ENCODE assay signal across 8 cellular contexts in the genomic region with DNA sequence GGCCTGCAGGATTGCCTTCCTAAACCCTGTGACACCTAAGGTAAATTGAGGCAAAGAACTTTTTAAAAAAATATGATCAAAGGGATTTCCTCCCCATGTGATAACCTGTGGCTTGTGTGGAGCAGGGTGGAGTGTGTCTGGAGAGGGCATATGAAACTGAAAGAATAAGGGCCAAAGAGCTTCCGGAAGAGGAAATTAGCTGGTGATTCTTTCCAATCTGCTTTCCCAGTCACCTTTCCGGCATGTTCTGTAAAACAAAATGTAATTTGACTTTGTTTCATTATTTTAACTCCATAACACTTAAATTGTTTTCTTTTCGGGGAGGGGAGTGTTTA. TPM values are rescaled to one million over a fixed set of nuclear protein-coding genes. Genes with fewer than 3 reads are reported as not detected.
A peak's percentile ranks its signal among the peaks of the same experiment; 100 is the strongest.
DNase-seq lines count a peak whose midpoint lies in the region; ATAC-seq and TF ChIP-seq lines count a peak whose summit lies in the region.

No MANE protein-coding gene starts in this region.

- H3K27ac ChIP-seq in RWPE1 (peak overlapping the region; percentile 96), ectodermal cell (ENCODE audit: insufficient read depth, low read depth, low read length, poor library complexity, severe bottlenecking) (peak overlapping the region; percentile 93), vagina (peak overlapping the region; percentile 92)

- peak overlapping the region; percentile 95 for H3K27ac Mint-ChIP-seq in mesothelial cell of epicardium

- WGBS in ectodermal cell, 2 experiments, result 0% methylated on average over 1 of the region's 3 CpGs; no CpG with 5 or more reads in 1 of the 2 experiments

- POLR2A ChIA-PET in RWPE1 (lab: Yijun Ruan, JAX; ENCODE audit: low non-redundant PET), result no interaction called here

- H3K27me3 ChIP-seq in ectodermal cell (ENCODE audit: control insufficient read depth, insufficient read depth, low read length, poor library complexity, severe bottlenecking) (no peaks in the 10 kb centered on the region), vagina (no peaks in the 10 kb centered on the region)

- H3K27me3 Mint-ChIP-seq in mesothelial cell of epicardium (ENCODE audit: low read depth), result no peaks in the 10 kb centered on the region

- CTCF ChIA-PET in RWPE1 (lab: Yijun Ruan, JAX), result no interaction called here

- no peaks in the 10 kb centered on the region for H3K9me3 ChIP-seq in ectodermal cell (ENCODE audit: control insufficient read depth, low read length)
- no peaks in the 10 kb centered on the region for H3K9me3 ChIP-seq in vagina

- H3K36me3 ChIP-seq in ectodermal cell (ENCODE audit: control insufficient read depth, insufficient read depth, low read length) (no peaks in the 10 kb centered on the region), vagina (no peaks in the 10 kb centered on the region)

- H3K36me3 Mint-ChIP-seq in mesothelial cell of epicardium, result peaks cover 2% of the 10 kb centered on the region

- peak overlapping the region; percentile 60 for H3K4me3 ChIP-seq in ectodermal cell (ENCODE audit: insufficient read depth, low read depth, low read length)
- H3K4me3 ChIP-seq in vagina, result peak overlapping the region; percentile 63 to 66

- TF ChIP-seq CTCF in RWPE1 (conservative IDR thresholded peaks at IDR 0.05; ENCODE audit: low read depth), result no peak
- TF ChIP-seq CTCF in mesothelial cell of epicardium (IDR thresholded peaks at IDR 0.05; ENCODE audit: unreplicated experiment), result no peak
- TF ChIP-seq CTCF in vagina (IDR thresholded peaks at IDR 0.05), result no peak

- peaks cover 10% of the 10 kb centered on the region for H3K4me1 Mint-ChIP-seq in mesothelial cell of epicardium

- ATAC-seq in GM19395 (IDR thresholded peaks at IDR 0.05; ENCODE audit: unreplicated experiment), result peak; percentile 52
- peak; percentile 53 for ATAC-seq in HG03354 (IDR thresholded peaks at IDR 0.05; ENCODE audit: poor library complexity, severe bottlenecking, unreplicated experiment)

- no peak for TF ChIP-seq POLR2A in vagina (IDR thresholded peaks at IDR 0.05)

- DNase-seq in DMS53 (lab: John Stamatoyannopoulos, UW), result peak; percentile 81
- DNase-seq in RWPE1 (ENCODE audit: low spot score), result no peak
- DNase-seq in mesothelial cell of epicardium (ENCODE audit: low spot score in 2 of 2, unreplicated experiment in 2 of 2), result no peak
- DNase-seq in vagina (ENCODE audit: extremely low spot score in 2 of 2), result no peak
- DNase-seq in NCI-H1048 (lab: John Stamatoyannopoulos, UW), result no peak

- peak overlapping the region; percentile 82 for H3K4me3 Mint-ChIP-seq in mesothelial cell of epicardium

- H3K9me3 Mint-ChIP-seq in mesothelial cell of epicardium, result peaks cover 21% of the 10 kb centered on the region

- intact Hi-C loops in vagina (cut with DNase I), result no loop called here

- H3K4me1 ChIP-seq in ectodermal cell (ENCODE audit: control insufficient read depth, insufficient read depth, low read length) (no peaks in the 10 kb centered on the region), vagina (no peaks in the 10 kb centered on the region)

RNA-seq across cellular contexts. Expression of gene XIAP, which starts 0.6 kb away (rescaled TPM):
- 20.9 TPM for polyA plus RNA-seq in ectodermal cell (2013, experiment 1 of 4)
- polyA plus RNA-seq in ectodermal cell (2013, experiment 2 of 4), result 22.2 TPM
- polyA plus RNA-seq in ectodermal cell (2013, experiment 3 of 4), result 22.2 TPM
- 23.7 TPM for polyA plus RNA-seq in ectodermal cell (2013, experiment 4 of 4)
- total RNA-seq in mesothelial cell of epicardium (38.1 to 45.6 TPM (median 42.4 TPM) in 3 replicates), vagina (15.5 TPM)
